Comparison of ENCODE assay signal across 1 cellular context in the genomic region with DNA sequence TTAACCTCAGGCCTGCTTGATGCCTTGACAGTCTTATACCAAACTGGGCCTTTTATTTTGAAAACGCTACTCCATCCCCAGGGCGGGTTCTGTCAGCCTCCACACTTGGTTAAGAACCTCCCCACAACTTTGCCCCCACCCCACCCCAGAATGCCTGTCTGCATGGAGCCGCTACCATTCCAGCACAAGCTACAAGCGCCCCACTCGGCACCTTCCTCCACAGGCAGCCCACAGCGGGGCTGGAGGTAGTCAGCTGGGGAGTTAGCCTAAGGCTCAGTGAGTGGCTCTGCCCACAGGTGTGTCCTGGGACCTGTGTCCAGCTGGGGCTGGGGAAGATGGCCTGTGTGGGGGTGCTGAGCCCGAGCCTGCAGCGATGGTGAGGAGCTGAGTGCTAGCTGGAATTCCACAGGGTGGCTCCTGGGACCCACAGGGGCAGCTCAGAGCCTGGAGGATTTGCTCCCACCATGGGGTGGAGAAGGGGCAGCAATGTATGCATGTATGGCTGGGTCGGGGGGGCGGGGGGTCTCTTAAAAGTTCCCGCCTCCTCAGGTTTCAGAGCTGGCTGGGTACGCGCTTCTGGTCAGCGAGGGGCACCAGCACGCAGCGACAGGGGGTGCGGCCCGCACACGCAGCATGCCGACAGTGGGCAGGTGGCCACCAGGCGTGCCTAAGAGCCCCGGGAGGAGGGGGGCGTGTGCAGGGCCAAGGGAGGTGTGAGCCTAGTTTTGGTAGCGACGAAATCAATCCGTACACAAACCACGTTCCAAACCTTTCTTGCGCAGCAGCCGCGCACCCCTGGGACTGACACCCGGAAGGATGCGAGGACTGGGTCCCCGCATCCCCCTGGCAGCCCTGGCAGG.
TF ChIP-seq lines count a peak whose summit lies in the region.

No MANE protein-coding gene starts in this region.

TF ChIP-seq in IMR-90, 13 proteins besides CTCF, POLR2A, EP300 and RAD21 (continued from another document):
- TF ChIP-seq, protein P1, sequence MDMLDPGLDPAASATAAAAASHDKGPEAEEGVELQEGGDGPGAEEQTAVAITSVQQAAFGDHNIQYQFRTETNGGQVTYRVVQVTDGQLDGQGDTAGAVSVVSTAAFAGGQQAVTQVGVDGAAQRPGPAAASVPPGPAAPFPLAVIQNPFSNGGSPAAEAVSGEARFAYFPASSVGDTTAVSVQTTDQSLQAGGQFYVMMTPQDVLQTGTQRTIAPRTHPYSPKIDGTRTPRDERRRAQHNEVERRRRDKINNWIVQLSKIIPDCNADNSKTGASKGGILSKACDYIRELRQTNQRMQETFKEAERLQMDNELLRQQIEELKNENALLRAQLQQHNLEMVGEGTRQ (IDR thresholded peaks at IDR 0.05; ENCODE audit: low read depth, low read length) = no peak
- TF ChIP-seq MXI1 (IDR thresholded peaks at IDR 0.05; ENCODE audit: borderline replicate concordance, low read depth, low read length) (no peak), BHLHE40 (IDR thresholded peaks at IDR 0.05; ENCODE audit: low read depth, low read length) (no peak), ELK1 (IDR thresholded peaks at IDR 0.05; ENCODE audit: borderline replicate concordance, low read depth, low read length) (no peak), RFX5 (IDR thresholded peaks at IDR 0.05; ENCODE audit: low read depth, low read length) (no peak), SMC3 (IDR thresholded peaks at IDR 0.05; ENCODE audit: low read depth, low read length) (no peak), CHD1 (IDR thresholded peaks at IDR 0.05; ENCODE audit: low read depth, low read length) (no peak)
